17 cellular contexts compared by ENCODE assay signal in genomic region chr7:2031496-2031895, GRCh38.
DNase-seq lines count a peak whose midpoint lies in the region; ATAC-seq and TF ChIP-seq lines count a peak whose summit lies in the region.
"Had no signal": no experiment of that assay in that cellular context is flagged by ENCODE, and none has a peak within 500 bp of the region (broad histone marks: within the 10 kb centered on the region; RNA-seq: fewer than 3 reads in every experiment).

No MANE protein-coding gene starts in this region.

- H3K9ac ChIP-seq in BLaER1 treated with 17β-estradiol and CSF1 and Interleukin-3, amounts not matched to agents 10 nM and 100 nM, result peak overlapping the region in 2 of 11 experiments; percentile 7 to 48; a peak in 4 of 22 replicates
- no peak overlapping the region for H3K9ac ChIP-seq in H9 (ENCODE audit: extremely low read depth, insufficient read length, low read length)

- H2AK5ac ChIP-seq in H9 (ENCODE audit: insufficient read length, low read length), result no peak overlapping the region

- H3K4me1 Mint-ChIP-seq in H9 (peaks cover 21 to 23% of the 10 kb centered on the region in 2 experiments), nephron progenitor cell (peaks cover 43% of the 10 kb centered on the region)

- H3K36me3 Mint-ChIP-seq in H9 (ENCODE audit: insufficient read depth in 1 of 3, low read depth in 3 of 3) (peaks cover 0 to 5% (median 1%) of the 10 kb centered on the region in 3 experiments; a peak in 5 of 7 replicates), nephron progenitor cell (ENCODE audit: low read depth) (peaks cover 40% of the 10 kb centered on the region)

- no peak overlapping the region for H3K23ac ChIP-seq in H9 (ENCODE audit: insufficient read length, low read depth, low read length)

- H3K9me3 Mint-ChIP-seq in H9 (peaks cover under 1 to 8% of the 10 kb centered on the region in 2 experiments; a peak in 4 of 5 replicates), nephron progenitor cell (peaks cover 29% of the 10 kb centered on the region)

- peak overlapping the region; percentile 20 to 52 (median 48); a peak in 5 of 7 replicates for H3K27ac Mint-ChIP-seq in H9
- peak overlapping the region; percentile 11 for H3K27ac Mint-ChIP-seq in nephron progenitor cell

- no peak overlapping the region for H3K4me3 ChIP-seq in BLaER1 treated with 17β-estradiol and CSF1 and Interleukin-3, amounts not matched to agents 10 nM and 100 nM
- H3K4me3 ChIP-seq: SK-N-MC, smooth muscle cell had no signal

- H2BK15ac ChIP-seq in H9 (ENCODE audit: low read depth, low read length), result no peak overlapping the region

- H3K4me1 ChIP-seq in BLaER1 treated with 17β-estradiol and CSF1 and Interleukin-3, amounts not matched to agents 10 nM and 100 nM, result peaks cover 28 to 67% (median 55%) of the 10 kb centered on the region in 10 experiments
- H3K4me1 ChIP-seq in H9 (ENCODE audit: insufficient read depth, low read length), result no peaks in the 10 kb centered on the region

- H4K5ac ChIP-seq in H9 (ENCODE audit: insufficient read length, low read depth, low read length), result no peak overlapping the region

- H3K56ac ChIP-seq in H9 (ENCODE audit: insufficient read length, low read depth, low read length), result no peak overlapping the region

- ATAC-seq in HG03108 (IDR thresholded peaks at IDR 0.05; ENCODE audit: unreplicated experiment) (no peak), left lobe of liver (no peak), GM18868 (IDR thresholded peaks at IDR 0.05; ENCODE audit: unreplicated experiment) (no peak)

- H3K79me2 ChIP-seq in H9 (ENCODE audit: insufficient read depth, low read length), result no peaks in the 10 kb centered on the region

- WGBS in H9 (ENCODE audit: extremely low coverage, insufficient read length, low lambda C conversion rate), result no CpG with 5 or more reads among the region's 14 CpGs

- intact Hi-C loops in cardiac septum (cut with DNase I), result no loop called here

- no peak overlapping the region for H2BK5ac ChIP-seq in H9 (ENCODE audit: insufficient read length, low read length)

- no peaks in the 10 kb centered on the region for H3K79me1 ChIP-seq in H9 (ENCODE audit: insufficient read depth, low read depth, low read length, poor library complexity, severe bottlenecking)

- peaks cover 0 to 3% (median 0%) of the 10 kb centered on the region in 11 experiments; a peak in 2 of 22 replicates for H3K27me3 ChIP-seq in BLaER1 treated with 17β-estradiol and CSF1 and Interleukin-3, amounts not matched to agents 10 nM and 100 nM
- no peaks in the 10 kb centered on the region for H3K27me3 ChIP-seq in H9 (ENCODE audit: insufficient read depth, low read length)

- no peak for DNase-seq in H9
- DNase-seq in cardiac septum (ENCODE audit: low spot score), result peak; percentile 49
- no peak for DNase-seq in nephron progenitor cell
- DNase-seq in NCI-H1105 treated with DMSO at 0.1 percent for 48 hours (lab: John Stamatoyannopoulos, UW), result no peak
- DNase-seq in left lobe of liver (ENCODE audit: low spot score), result no peak
- DNase-seq: AML-193, foreskin fibroblast, KBM-7, mammary epithelial cell, NCI-H1105, NCI-H226, occipital lobe had no signal

- H3K9me3 ChIP-seq in BLaER1 treated with 17β-estradiol and CSF1 and Interleukin-3, amounts not matched to agents 10 nM and 100 nM (replicated peaks in 1 of 11), result peaks cover 30 to 37% (median 34%) of the 10 kb centered on the region in 11 experiments
- no peaks in the 10 kb centered on the region for H3K9me3 ChIP-seq in H9 (ENCODE audit: control insufficient read depth, low read depth, low read length)

- H3K4me2 ChIP-seq in BLaER1 treated with 17β-estradiol and CSF1 and Interleukin-3, amounts not matched to agents 10 nM and 100 nM, result peak overlapping the region; percentile 62 to 96 (median 81)
- H3K4me2 ChIP-seq in H9 (ENCODE audit: insufficient read depth, insufficient read length, low read length), result no peak overlapping the region
- H3K4me2 ChIP-seq: smooth muscle cell had no signal

- no peak for TF ChIP-seq CTCF in H9 (conservative IDR thresholded peaks at IDR 0.05)
- TF ChIP-seq CTCF in nephron progenitor cell (IDR thresholded peaks at IDR 0.05), result no peak

- H2AFZ ChIP-seq in H9 (ENCODE audit: low read length), result no peak overlapping the region

- H4K8ac ChIP-seq in H9 (replicated peaks; ENCODE audit: insufficient read length, low read depth, low read length), result no peak overlapping the region

- H2BK12ac ChIP-seq in H9 (ENCODE audit: insufficient read length, low read depth, low read length), result no peak overlapping the region

- no peak overlapping the region for H3K4me3 Mint-ChIP-seq in H9
- no peak overlapping the region for H3K4me3 Mint-ChIP-seq in nephron progenitor cell

- H3K23me2 ChIP-seq in H9 (ENCODE audit: insufficient read length, low read depth, low read length, poor library complexity, severe bottlenecking), result no peaks in the 10 kb centered on the region

- H3K27ac ChIP-seq in BLaER1 treated with 17β-estradiol and CSF1 and Interleukin-3, amounts not matched to agents 10 nM and 100 nM, result peak overlapping the region in 2 of 11 experiments; percentile 28 to 45; a peak in 2 of 22 replicates
- no peak overlapping the region for H3K27ac ChIP-seq in H9 (ENCODE audit: insufficient read length, low read depth, low read length)
- H3K27ac ChIP-seq: SK-N-MC had no signal

- no peak overlapping the region for H4K91ac ChIP-seq in H9 (ENCODE audit: insufficient read length, low read depth, low read length)

- H3K27me3 Mint-ChIP-seq in H9 (ENCODE audit: low read depth), result no peaks in the 10 kb centered on the region; the same call in 1 of the 2 replicates
- H3K27me3 Mint-ChIP-seq in nephron progenitor cell (ENCODE audit: low read depth, poor library complexity), result no peaks in the 10 kb centered on the region

- H3T11ph ChIP-seq in H9 (ENCODE audit: low read length), result no peak overlapping the region

- H4K20me1 ChIP-seq in BLaER1 treated with 17β-estradiol and CSF1 and Interleukin-3, amounts not matched to agents 10 nM and 100 nM, result peaks cover 54 to 66% (median 60%) of the 10 kb centered on the region in 11 experiments; a peak in 21 of 22 replicates
- H4K20me1 ChIP-seq in H9 (ENCODE audit: control insufficient read depth, insufficient read depth, insufficient read length), result no peaks in the 10 kb centered on the region

- no peak overlapping the region for H2BK20ac ChIP-seq in H9 (ENCODE audit: low read depth, low read length, poor library complexity, severe bottlenecking)

- H3K4ac ChIP-seq in H9 (ENCODE audit: low read depth, low read length), result no peak overlapping the region

- H2BK120ac ChIP-seq in H9 (ENCODE audit: low read depth, low read length, poor library complexity, severe bottlenecking), result no peak overlapping the region

- no peak overlapping the region; the same call in 1 of the 2 replicates for H3K14ac ChIP-seq in H9 (ENCODE audit: insufficient read depth, low read length)

- peaks cover 14 to 38% (median 24%) of the 10 kb centered on the region in 11 experiments for H3K36me3 ChIP-seq in BLaER1 treated with 17β-estradiol and CSF1 and Interleukin-3, amounts not matched to agents 10 nM and 100 nM

- H3K18ac ChIP-seq in H9 (ENCODE audit: insufficient read length, low read depth, low read length), result no peak overlapping the region
